In genomic region chr3:20056727-20057611, GRCh38 we compare ENCODE assay signal across 9 cellular contexts. TPM values are rescaled to one million over a fixed set of nuclear protein-coding genes. Genes with fewer than 3 reads are reported as not detected.
DNase-seq lines count a peak whose midpoint lies in the region; ATAC-seq, FAIRE-seq and TF ChIP-seq lines count a peak whose summit lies in the region.
"Had no signal": no experiment of that assay in that cellular context is flagged by ENCODE, and none has a peak within 500 bp of the region (broad histone marks: within the 10 kb centered on the region; RNA-seq: fewer than 3 reads in every experiment).

No MANE protein-coding gene starts in this region.

- peak; percentile 25 for ATAC-seq in GM18909 (IDR thresholded peaks at IDR 0.05; ENCODE audit: poor library complexity, unreplicated experiment)
- peak; percentile 38 for ATAC-seq in HG03095 (IDR thresholded peaks at IDR 0.05; ENCODE audit: unreplicated experiment)
- peak; percentile 25 to 56 (median 48) for ATAC-seq in right lobe of liver
- ATAC-seq in GM18861 (IDR thresholded peaks at IDR 0.05; ENCODE audit: unreplicated experiment) = no peak

- H2AFZ ChIP-seq in astrocyte (ENCODE audit: low read depth, low read length) = no peak overlapping the region

- 15% methylated on average over 5 of the region's 5 CpGs for WGBS in right lobe of liver (ENCODE audit: insufficient coverage, low coverage, low lambda C conversion rate, missing lambda C conversion rate)
- WGBS in testis, 2 donors = 41 to 55% methylated on average over 5 of the region's 5 CpGs

- TF ChIP-seq CTCF in astrocyte (IDR thresholded peaks at IDR 0.05; ENCODE audit: insufficient read depth, low read depth, low read length) (no peak), right lobe of liver (IDR thresholded peaks at IDR 0.05) (no peak), testis (IDR thresholded peaks at IDR 0.05) (no peak)

- H3K4me1 ChIP-seq in astrocyte (ENCODE audit: insufficient read depth, low read length) (peaks cover 24% of the 10 kb centered on the region), right lobe of liver (peaks cover 3 to 55% (median 17%) of the 10 kb centered on the region in 4 donors), testis (peaks cover 16% of the 10 kb centered on the region)

- H3K27ac ChIP-seq in astrocyte (ENCODE audit: low read depth, low read length) (no peak overlapping the region), right lobe of liver (peak overlapping the region; percentile 15 to 42 (median 19)), testis (peak overlapping the region in 1 of 2 donors; percentile 8)

- no peaks in the 10 kb centered on the region for H3K36me3 ChIP-seq in astrocyte (ENCODE audit: insufficient read depth, low read length)
- H3K36me3 ChIP-seq in right lobe of liver = no peaks in the 10 kb centered on the region
- no peaks in the 10 kb centered on the region for H3K36me3 ChIP-seq in testis (ENCODE audit: low read depth, missing control alignments)

- H3K27ac Mint-ChIP-seq in astrocyte (ENCODE audit: unreplicated experiment) = no peak overlapping the region

- H3K4me3 Mint-ChIP-seq in astrocyte (ENCODE audit: unreplicated experiment) = no peak overlapping the region

- H3K9me3 ChIP-seq in astrocyte (ENCODE audit: insufficient read depth, low read depth, low read length) = no peaks in the 10 kb centered on the region
- H3K9me3 ChIP-seq in right lobe of liver = no peaks in the 10 kb centered on the region
- no peaks in the 10 kb centered on the region for H3K9me3 ChIP-seq in testis

- peaks cover 2% of the 10 kb centered on the region for H3K9me3 Mint-ChIP-seq in astrocyte (ENCODE audit: unreplicated experiment)

- H3K4me2 ChIP-seq in astrocyte (ENCODE audit: low read length) = no peak overlapping the region

- H3K9ac ChIP-seq in astrocyte (ENCODE audit: low read length) = no peak overlapping the region

- DNase-seq in astrocyte (ENCODE audit: low read depth) = peak; percentile 71
- no peak for DNase-seq in right lobe of liver
- no peak for DNase-seq in globus pallidus (ENCODE audit: low spot score)
- DNase-seq in testis = no peak
- DNase-seq in cerebellar cortex (ENCODE audit: low spot score) = no peak

- H3K36me3 Mint-ChIP-seq in astrocyte (ENCODE audit: low read depth, unreplicated experiment) = no peaks in the 10 kb centered on the region

- H3K27me3 ChIP-seq in astrocyte (ENCODE audit: insufficient read depth, low read length) (no peaks in the 10 kb centered on the region), right lobe of liver (no peaks in the 10 kb centered on the region), testis (no peaks in the 10 kb centered on the region)

- H3K4me1 Mint-ChIP-seq in astrocyte (ENCODE audit: low read depth, unreplicated experiment) = no peaks in the 10 kb centered on the region

- H3K79me2 ChIP-seq in astrocyte (ENCODE audit: insufficient read depth, low read length) = no peaks in the 10 kb centered on the region

- peak; percentile 70 for FAIRE-seq in astrocyte (lab: Jason Lieb, UNC)

- no peak for TF ChIP-seq POLR2A in right lobe of liver (IDR thresholded peaks at IDR 0.05)
- no peak for TF ChIP-seq POLR2A in testis (IDR thresholded peaks at IDR 0.05)

- H3K4me3 ChIP-seq in astrocyte (ENCODE audit: insufficient read depth, low read depth, low read length) = no peak overlapping the region
- H3K4me3 ChIP-seq in right lobe of liver = no peak overlapping the region
- H3K4me3 ChIP-seq in testis = no peak overlapping the region

- H3K27me3 Mint-ChIP-seq in astrocyte (ENCODE audit: low read depth, unreplicated experiment) = no peaks in the 10 kb centered on the region

- peaks cover 13% of the 10 kb centered on the region for H4K20me1 ChIP-seq in astrocyte (ENCODE audit: insufficient read depth, low read length)

- intact Hi-C loops in right lobe of liver (cut with DNase I) (no loop called here), testis (cut with DNase I; ENCODE audit: low total_unique reads) (no loop called here)

RNA-seq across cellular contexts. Expression of gene KAT2B, which starts 16.7 kb away (rescaled TPM):
- total RNA-seq in astrocyte (4.9 and 6.2 TPM in 2 replicates), right lobe of liver (10 to 100 TPM; 25.6 to 35.7 (median 30.3) TPM), testis (1 to 10 TPM; 6.5 to 9.9 TPM)
- polyA plus RNA-seq in testis (ENCODE audit: insufficient read depth, low read depth, low replicate concordance) = 5.3 TPM

RNA-seq across cellular contexts. Expression of gene PP2D1, which starts 44.9 kb away (rescaled TPM):
- not detected in 2 replicates for total RNA-seq in astrocyte
- not detected for total RNA-seq in right lobe of liver
- 10 to 100 TPM in 1 of 2 donors, 1 to 10 TPM in 1; 9.3 to 22.8 TPM for total RNA-seq in testis
- 37.5 TPM for polyA plus RNA-seq in testis (ENCODE audit: insufficient read depth, low read depth, low replicate concordance)
- total RNA-seq: mononuclear cell had no signal

Comparison
In these comparisons a context has a peak if more than half of its experiments do, and no peak if none do; other contexts are left out.
1. RNA of gene PP2D1, which starts 44.9 kb away (total RNA-seq): 9.3 to 22.8 TPM in testis; not detected in astrocyte and not detected in right lobe of liver; every median in the first group is over 10 times any median in the second.